In genomic region chr2:36834721-36835120, GRCh38 we compare ENCODE assay signal across 35 cellular contexts.
DNase-seq lines count a peak whose midpoint lies in the region; ATAC-seq, FAIRE-seq and TF ChIP-seq lines count a peak whose summit lies in the region.
"Had no signal": no experiment of that assay in that cellular context is flagged by ENCODE, and none has a peak within 500 bp of the region (broad histone marks: within the 10 kb centered on the region; RNA-seq: fewer than 3 reads in every experiment).

No MANE protein-coding gene starts in this region.

- H3K56ac ChIP-seq in mesendoderm (ENCODE audit: low read length) = no peak overlapping the region

- TF ChIP-seq POLR2A in GM12878 (IDR thresholded peaks at IDR 0.05; ENCODE audit: low read depth, low read length) = no peak

- H2AFZ ChIP-seq in GM23338 (no peak overlapping the region), GM12878 (ENCODE audit: control insufficient read depth, low read depth, low read length) (no peak overlapping the region)

- H3K9me3 ChIP-seq in GM12878 (replicated peaks; ENCODE audit: control insufficient read depth, insufficient read depth, low read length) = no peaks in the 10 kb centered on the region
- H3K9me3 ChIP-seq: ascending aorta, neutrophil, suprapubic skin, upper lobe of right lung had no signal

- peaks cover 9% of the 10 kb centered on the region; the same call in 1 of the 2 replicates for H3K9me2 ChIP-seq in GM23338 (ENCODE audit: insufficient read depth)

- H3K27me3 ChIP-seq in GM23338 (ENCODE audit: insufficient read depth) (no peaks in the 10 kb centered on the region), GM12878 (replicated peaks in 1 of 2; ENCODE audit: control insufficient read depth in 2 of 2, insufficient read depth in 2 of 2, low read length in 1 of 2) (no peaks in the 10 kb centered on the region), mesendoderm (ENCODE audit: insufficient read depth, low read length, poor library complexity) (no peaks in the 10 kb centered on the region)
- H3K27me3 ChIP-seq: ascending aorta, neutrophil, suprapubic skin, upper lobe of right lung had no signal

- CTCF ChIA-PET in activated CD4-positive, alpha-beta T cell treated with anti-CD3 and anti-CD28 coated beads, Interleukin-2, amount 10 ng/mL, durations not matched to agents 7 days and 5 days (lab: Charles Lee) = interaction anchor here (0.8 kb wide), 1 partner anchor 14 kb away, joined by 3 read pairs; no protein-coding TSS in a partner anchor
- CTCF ChIA-PET in GM12878 (lab: Yijun Ruan, JAX) = no interaction called here

- no peaks in the 10 kb centered on the region for H3F3A ChIP-seq in GM23338 (replicated peaks; ENCODE audit: low read depth)

- H3K36me3 Mint-ChIP-seq in activated CD4-positive, alpha-beta T cell treated with anti-CD3 and anti-CD28 coated beads, Interleukin-2, amount 10 ng/mL, durations not matched to agents 7 days and 5 days (ENCODE audit: low read depth) = peaks cover 2% of the 10 kb centered on the region
- H3K36me3 Mint-ChIP-seq in GM23338 (ENCODE audit: low read depth) = peaks cover 26% of the 10 kb centered on the region
- H3K36me3 Mint-ChIP-seq: activated naive CD8-positive, alpha-beta T cell treated with anti-CD3 and anti-CD28 coated beads, Interleukin-2, amount 10 ng/mL, durations not matched to agents 7 days and 5 days had no signal

- no peak overlapping the region for H3K4ac ChIP-seq in mesendoderm (ENCODE audit: low read depth, low read length)

- no peak overlapping the region for H3K18ac ChIP-seq in mesendoderm (ENCODE audit: low read length)

- peaks cover 26% of the 10 kb centered on the region for H3K4me1 ChIP-seq in GM23338 (ENCODE audit: insufficient read depth)
- H3K4me1 ChIP-seq in GM12878 (ENCODE audit: control insufficient read depth, insufficient read depth, low read length) = no peaks in the 10 kb centered on the region
- no peaks in the 10 kb centered on the region for H3K4me1 ChIP-seq in mesendoderm (ENCODE audit: control insufficient read depth, low read depth, low read length)
- H3K4me1 ChIP-seq: ascending aorta, suprapubic skin, upper lobe of right lung had no signal

- H3K79me2 ChIP-seq in GM23338 (replicated peaks; ENCODE audit: insufficient read depth) (no peaks in the 10 kb centered on the region), GM12878 (ENCODE audit: control insufficient read depth, insufficient read depth, low read length) (no peaks in the 10 kb centered on the region), mesendoderm (ENCODE audit: control insufficient read depth, insufficient read depth, low read length) (no peaks in the 10 kb centered on the region)

- peak overlapping the region; percentile 70 for H3K27ac Mint-ChIP-seq in activated CD4-positive, alpha-beta T cell treated with anti-CD3 and anti-CD28 coated beads, Interleukin-2, amount 10 ng/mL, durations not matched to agents 7 days and 5 days
- H3K27ac Mint-ChIP-seq in GM23338 = peak overlapping the region; percentile 96

- no peak overlapping the region for H4K8ac ChIP-seq in mesendoderm (ENCODE audit: low read depth, low read length)

- SMC1A ChIA-PET in GM12878 (lab: Charles Lee; ENCODE audit: uncharacterized antibody, unreplicated experiment) = no interaction called here

- peak; percentile 91 for ATAC-seq in GM23338
- peak; percentile 18; the same call in 1 of the 3 replicates for ATAC-seq in GM12878
- no peak for ATAC-seq in Right ventricle myocardium superior (ENCODE audit: poor library complexity)
- ATAC-seq: HepG2, left ventricle myocardium superior, right cardiac atrium, Right ventricle myocardium inferior, SK-N-SH treated with all-trans-retinoic acid at 6 μM for 48 hours, upper lobe of right lung had no signal

- TF ChIP-seq RAD21 in GM12878 (IDR thresholded peaks at IDR 0.05; ENCODE audit: insufficient read depth, low read depth, low read length) = no peak

- H3K27ac ChIP-seq in GM23338 (ENCODE audit: low read depth) (peak overlapping the region; percentile 94), GM12878 (ENCODE audit: control insufficient read depth, insufficient read depth) (no peak overlapping the region), mesendoderm (ENCODE audit: low read depth, low read length) (no peak overlapping the region)
- H3K27ac ChIP-seq: ascending aorta, HL-60, neutrophil, suprapubic skin, upper lobe of right lung had no signal

- H3K36me3 ChIP-seq in GM23338 (ENCODE audit: insufficient read depth) (no peaks in the 10 kb centered on the region), GM12878 (ENCODE audit: control insufficient read depth in 2 of 2, insufficient read depth in 2 of 2, low read length in 1 of 2) (no peaks in the 10 kb centered on the region), mesendoderm (ENCODE audit: control insufficient read depth, insufficient read depth, low read length) (no peaks in the 10 kb centered on the region)
- H3K36me3 ChIP-seq: ascending aorta, neutrophil, suprapubic skin, upper lobe of right lung had no signal

- H4K20me1 ChIP-seq in GM23338 (replicated peaks; ENCODE audit: insufficient read depth) (no peaks in the 10 kb centered on the region), GM12878 (ENCODE audit: control insufficient read depth, insufficient read depth) (no peaks in the 10 kb centered on the region)

- no peaks in the 10 kb centered on the region for H3K79me1 ChIP-seq in mesendoderm (ENCODE audit: low read length)

- no peak overlapping the region for H3K23ac ChIP-seq in mesendoderm (ENCODE audit: low read length)

- POLR2A ChIA-PET in activated CD4-positive, alpha-beta T cell treated with anti-CD3 and anti-CD28 coated beads, Interleukin-2, amount 10 ng/mL, durations not matched to agents 7 days and 5 days (lab: Charles Lee) = no interaction called here
- POLR2A ChIA-PET in GM12878 (lab: Charles Lee) = no interaction called here

- no peak overlapping the region for H2BK120ac ChIP-seq in mesendoderm (ENCODE audit: low read depth, low read length)

- BruUV-seq in GM12878 (replicated peaks; lab: Mats Ljungman, UMichigan) = no TSS peak

- RAD21 ChIA-PET in GM12878 (lab: Charles Lee; ENCODE audit: unreplicated experiment) = no interaction called here

- DNase-seq in activated CD4-positive, alpha-beta T cell treated with anti-CD3 and anti-CD28 coated beads, Interleukin-2, amount 10 ng/mL, durations not matched to agents 7 days and 5 days = no peak
- no peak for DNase-seq in activated CD4-positive, alpha-beta T cell treated with anti-CD3 and anti-CD28 coated beads for 1 hour
- DNase-seq in GM23338 (ENCODE audit: low spot score) (peak; percentile 61), GM12878 (ENCODE audit: low read depth, low spot score) (no peak), mesendoderm (peak; percentile 17), A172 (ENCODE audit: low spot score) (no peak), Right ventricle myocardium superior (no peak)
- no peak for DNase-seq in activated effector memory CD4-positive, alpha-beta T cell treated with anti-CD3 and anti-CD28 coated beads, Interleukin-2, amount 50 U/mL, for 16 hours
- DNase-seq: activated CD4-positive, CD25-positive, alpha-beta regulatory T cell treated with anti-CD3 and anti-CD28 coated beads, Interleukin-2, amount 50 U/mL, for 72 hours; activated CD8-positive, alpha-beta memory T cell treated with anti-CD3 and anti-CD28 coated beads for 24 hours; activated naive CD8-positive, alpha-beta T cell treated with anti-CD3 and anti-CD28 coated beads, Interleukin-2, amount 10 ng/mL, durations not matched to agents 7 days and 5 days; DMS79 treated with DMSO at 0.1 percent for 48 hours; effector memory CD4-positive, alpha-beta T cell; GF-D8; Karpas-422; kidney; left ventricle myocardium superior; NCI-H1417 treated with DMSO at 0.1 percent for 48 hours; NCI-H2081 treated with DMSO at 0.1 percent for 48 hours; NCI-H226; NCI-H526 treated with DMSO at 0.1 percent for 48 hours; right cardiac atrium; stimulated activated naive CD4-positive, alpha-beta T cell treated with Interleukin-2 at 50 U/mL for 16 hours; upper lobe of right lung had no signal

- peaks cover 7% of the 10 kb centered on the region for H3K9me3 Mint-ChIP-seq in activated CD4-positive, alpha-beta T cell treated with anti-CD3 and anti-CD28 coated beads, Interleukin-2, amount 10 ng/mL, durations not matched to agents 7 days and 5 days
- H3K9me3 Mint-ChIP-seq in GM23338 = peaks cover 15% of the 10 kb centered on the region
- H3K9me3 Mint-ChIP-seq: T-helper 1 cell treated with Interleukin-12 subunit alpha and Interleukin-12 subunit beta and Interleukin-4 antibody, amounts not matched to agents 30 μg/mL and 1 μg/mL, for 36 hours had no signal

- H3K4me3 ChIP-seq in GM23338 (peak overlapping the region; percentile 2), GM12878 (no peak overlapping the region), mesendoderm (ENCODE audit: low read length) (no peak overlapping the region)
- H3K4me3 ChIP-seq: ascending aorta, smooth muscle cell, suprapubic skin, upper lobe of right lung had no signal

- H3K4me2 ChIP-seq in GM23338 = peak overlapping the region; percentile 64
- H3K4me2 ChIP-seq in GM12878 (ENCODE audit: control insufficient read depth, insufficient read depth) = no peak overlapping the region
- H3K4me2 ChIP-seq in mesendoderm (ENCODE audit: low read length) = no peak overlapping the region
- H3K4me2 ChIP-seq: smooth muscle cell had no signal

- TF ChIP-seq EP300 in GM12878 (IDR thresholded peaks at IDR 0.05; ENCODE audit: borderline replicate concordance in 1 of 2, control insufficient read depth in 1 of 2, low read depth in 2 of 2, low read length in 2 of 2) = no peak

- no peak for FAIRE-seq in GM12878 (lab: Jason Lieb, UNC)
- FAIRE-seq: A204.1, colon, HepG2, kidney had no signal

- H3K9ac ChIP-seq in GM12878 (ENCODE audit: control insufficient read depth, insufficient read depth, low read length) (no peak overlapping the region), mesendoderm (ENCODE audit: low read length) (no peak overlapping the region)

- in situ Hi-C loops in GM12878 (cut with MboI) = no loop called here

- no peak overlapping the region for H2AK5ac ChIP-seq in mesendoderm (ENCODE audit: low read length)

- WGBS in GM12878 (ENCODE audit: insufficient coverage, insufficient replicate concordance, low lambda C conversion rate, missing lambda C conversion rate) = 100% methylated on average over 1 of the region's 1 CpG
- no CpG with 5 or more reads among the region's 1 CpG for WGBS in mesendoderm (ENCODE audit: extremely low coverage, insufficient coverage, low lambda C conversion rate)

- no peak overlapping the region for H3K4me3 Mint-ChIP-seq in activated CD4-positive, alpha-beta T cell treated with anti-CD3 and anti-CD28 coated beads, Interleukin-2, amount 10 ng/mL, durations not matched to agents 7 days and 5 days
- 0 out of 3 replicates have a peak overlapping the region, but pooled peaks have one; percentile 3 for H3K4me3 Mint-ChIP-seq in GM23338
- H3K4me3 Mint-ChIP-seq: T-helper 1 cell treated with Interleukin-12 subunit alpha and Interleukin-12 subunit beta and Interleukin-4 antibody, amounts not matched to agents 30 μg/mL and 1 μg/mL, for 36 hours had no signal

- H4K5ac ChIP-seq in mesendoderm (ENCODE audit: low read length) = no peak overlapping the region

- H3K4me1 Mint-ChIP-seq in activated CD4-positive, alpha-beta T cell treated with anti-CD3 and anti-CD28 coated beads, Interleukin-2, amount 10 ng/mL, durations not matched to agents 7 days and 5 days = peaks cover 13% of the 10 kb centered on the region
- peaks cover 33% of the 10 kb centered on the region for H3K4me1 Mint-ChIP-seq in GM23338

- peaks cover 9% of the 10 kb centered on the region for H3K27me3 Mint-ChIP-seq in activated CD4-positive, alpha-beta T cell treated with anti-CD3 and anti-CD28 coated beads, Interleukin-2, amount 10 ng/mL, durations not matched to agents 7 days and 5 days
- H3K27me3 Mint-ChIP-seq in GM23338 (ENCODE audit: insufficient read depth, low read depth, poor library complexity) = peaks cover 2% of the 10 kb centered on the region

- H2BK15ac ChIP-seq in mesendoderm (replicated peaks; ENCODE audit: low read depth) = no peak overlapping the region

- TF ChIP-seq CTCF in GM23338 (conservative IDR thresholded peaks at IDR 0.05; ENCODE audit: low read depth in 2 of 2) (no peak), GM12878 (IDR thresholded peaks at IDR 0.05 in 2 of 3, conservative IDR thresholded peaks at IDR 0.05 in 1 of 3; ENCODE audit: control insufficient read depth in 2 of 3, extremely low read depth in 1 of 3, insufficient read depth in 1 of 3, low read depth in 3 of 3, low read length in 3 of 3) (no peak)

- H2BK5ac ChIP-seq in mesendoderm (ENCODE audit: low read length) = no peak overlapping the region

- intact Hi-C loops in GM12878 (cut with micrococcal nuclease; ENCODE audit: unreplicated experiment) (no loop called here), Right ventricle myocardium superior (cut with DNase I) (no loop called here)

Comparison
In these comparisons a context has a peak if more than half of its experiments do, and no peak if none do; other contexts are left out.
1. DNase-seq: peak in GM23338 (single experiment) and mesendoderm (single experiment); none in activated CD4-positive, alpha-beta T cell treated with anti-CD3 and anti-CD28 coated beads, Interleukin-2, amount 10 ng/mL, durations not matched to agents 7 days and 5 days (single experiment), activated CD4-positive, alpha-beta T cell treated with anti-CD3 and anti-CD28 coated beads for 1 hour (single experiment), GM12878 (single experiment), A172 (single experiment), activated effector memory CD4-positive, alpha-beta T cell treated with anti-CD3 and anti-CD28 coated beads, Interleukin-2, amount 50 U/mL, for 16 hours (single experiment) and Right ventricle myocardium superior (single experiment).